34 cellular contexts compared by ENCODE assay signal in genomic region chr6:17125407-17125806, GRCh38. TPM values are rescaled to one million over a fixed set of nuclear protein-coding genes. Genes with fewer than 3 reads are reported as not detected.
"Had no signal": no experiment of that assay in that cellular context is flagged by ENCODE, and none has a peak within 500 bp of the region (broad histone marks: within the 10 kb centered on the region; RNA-seq: fewer than 3 reads in every experiment).

No MANE protein-coding gene starts in this region.

- H3K4me3 ChIP-seq: body of pancreas, esophagus squamous epithelium, gastroesophageal sphincter had no signal

- H3K4me3 Mint-ChIP-seq: activated B cell treated with CpG ODN at 0.5 μM for 24 hours; activated CD4-positive, alpha-beta memory T cell treated with anti-CD3 and anti-CD28 coated beads for 36 hours; activated CD4-positive, alpha-beta T cell treated with anti-CD3 and anti-CD28 coated beads, Interleukin-2, amount 10 ng/mL, durations not matched to agents 24 days and 14 days; activated CD8-positive, alpha-beta memory T cell treated with anti-CD3 and anti-CD28 coated beads, Interleukin-2, amount 10 ng/mL, durations not matched to agents 7 days and 5 days; activated CD8-positive, alpha-beta T cell treated with anti-CD3 and anti-CD28 coated beads, Interleukin-2, amount 10 ng/mL, durations not matched to agents 7 days and 5 days; activated naive CD8-positive, alpha-beta T cell; activated T-cell treated with anti-CD3 and anti-CD28 coated beads, Interleukin-2, amount 50 U/mL, for 72 hours; T-helper 17 cell; T-helper 2 cell treated with Interferon-gamma antibody and Interleukin-4, amounts not matched to agents 5 μg/mL and 100 μg/mL, for 36 hours had no signal

- H3K4me1 Mint-ChIP-seq: activated B cell treated with CpG ODN at 0.5 μM for 24 hours; activated CD4-positive, alpha-beta T cell treated with anti-CD3 and anti-CD28 coated beads, Interleukin-2, amount 10 ng/mL, durations not matched to agents 24 days and 14 days; activated CD8-positive, alpha-beta memory T cell treated with anti-CD3 and anti-CD28 coated beads, Interleukin-2, amount 10 ng/mL, durations not matched to agents 7 days and 5 days; T-helper 17 cell had no signal

- DNase-seq: activated B cell treated with CpG ODN at 0.5 μM for 24 hours; activated CD4-positive, alpha-beta memory T cell treated with anti-CD3 and anti-CD28 coated beads for 36 hours; activated CD4-positive, alpha-beta T cell treated with anti-CD3 and anti-CD28 coated beads, Interleukin-2, amount 10 ng/mL, durations not matched to agents 24 days and 14 days; activated CD8-positive, alpha-beta memory T cell treated with anti-CD3 and anti-CD28 coated beads, Interleukin-2, amount 10 ng/mL, durations not matched to agents 7 days and 5 days; activated CD8-positive, alpha-beta memory T cell treated with anti-CD3 and anti-CD28 coated beads, Interleukin-2, amount 50 U/mL, for 4 hours; activated CD8-positive, alpha-beta T cell treated with anti-CD3 and anti-CD28 coated beads, Interleukin-2, amount 10 ng/mL, durations not matched to agents 7 days and 5 days; activated gamma-delta T cell treated with Interleukin-2 at 50 U/mL for 16 hours; activated naive CD4-positive, alpha-beta T cell treated with anti-CD3 and anti-CD28 coated beads, Interleukin-2, amount 50 U/mL, for 16 hours; activated naive CD4-positive, alpha-beta T cell treated with Interleukin-2 at 50 U/mL for 16 hours; activated T-cell treated with anti-CD3 and anti-CD28 coated beads, Interleukin-2, amount 50 U/mL, for 1 hour; activated T-cell treated with anti-CD3 and anti-CD28 coated beads, Interleukin-2, amount 50 U/mL, for 72 hours; amniotic stem cell; aorta; body of pancreas; caudate nucleus; cortex of kidney; dermis blood vessel endothelial cell; effector CD4-positive, alpha-beta T cell; esophagus squamous epithelium; foreskin melanocyte; T-helper 1 cell; T-helper 17 cell; T1000; WERI-Rb-1 had no signal

- H3K27me3 ChIP-seq: body of pancreas, esophagus squamous epithelium had no signal

- H3K27ac ChIP-seq: body of pancreas, epithelial cell of prostate, esophagus squamous epithelium, gastroesophageal sphincter, WERI-Rb-1 had no signal

- H3K9me3 Mint-ChIP-seq: activated B cell treated with CpG ODN at 0.5 μM for 24 hours; activated CD4-positive, alpha-beta memory T cell treated with anti-CD3 and anti-CD28 coated beads for 36 hours; activated CD4-positive, alpha-beta T cell treated with anti-CD3 and anti-CD28 coated beads, Interleukin-2, amount 10 ng/mL, durations not matched to agents 24 days and 14 days; activated T-cell treated with anti-CD3 and anti-CD28 coated beads, Interleukin-2, amount 50 U/mL, for 72 hours; T-helper 2 cell treated with Interferon-gamma antibody and Interleukin-4, amounts not matched to agents 5 μg/mL and 100 μg/mL, for 36 hours had no signal

- H3K27me3 Mint-ChIP-seq: activated CD4-positive, alpha-beta T cell treated with anti-CD3 and anti-CD28 coated beads, Interleukin-2, amount 10 ng/mL, durations not matched to agents 24 days and 14 days had no signal

- H3K27ac Mint-ChIP-seq: activated B cell treated with CpG ODN at 0.5 μM for 24 hours; activated CD4-positive, alpha-beta memory T cell treated with anti-CD3 and anti-CD28 coated beads for 36 hours; activated CD4-positive, alpha-beta T cell treated with anti-CD3 and anti-CD28 coated beads, Interleukin-2, amount 10 ng/mL, durations not matched to agents 24 days and 14 days; activated CD8-positive, alpha-beta memory T cell treated with anti-CD3 and anti-CD28 coated beads, Interleukin-2, amount 10 ng/mL, durations not matched to agents 7 days and 5 days; activated CD8-positive, alpha-beta T cell treated with anti-CD3 and anti-CD28 coated beads, Interleukin-2, amount 10 ng/mL, durations not matched to agents 7 days and 5 days; activated naive CD8-positive, alpha-beta T cell; activated T-cell treated with anti-CD3 and anti-CD28 coated beads, Interleukin-2, amount 50 U/mL, for 72 hours; T-helper 17 cell; T-helper 2 cell treated with Interferon-gamma antibody and Interleukin-4, amounts not matched to agents 5 μg/mL and 100 μg/mL, for 36 hours had no signal

- H3K36me3 Mint-ChIP-seq: activated CD4-positive, alpha-beta memory T cell treated with anti-CD3 and anti-CD28 coated beads for 36 hours; activated CD8-positive, alpha-beta memory T cell treated with anti-CD3 and anti-CD28 coated beads, Interleukin-2, amount 10 ng/mL, durations not matched to agents 7 days and 5 days; activated naive CD8-positive, alpha-beta T cell had no signal

- ATAC-seq: activated CD4-positive, CD25-positive, alpha-beta regulatory T cell treated with anti-CD3 and anti-CD28 coated beads, Interleukin-2, amount 50 U/mL, for 24 hours; activated CD8-positive, alpha-beta memory T cell treated with anti-CD3 and anti-CD28 coated beads, Interleukin-2, amount 10 ng/mL, durations not matched to agents 7 days and 5 days; activated CD8-positive, alpha-beta T cell treated with anti-CD3 and anti-CD28 coated beads, Interleukin-2, amount 10 ng/mL, durations not matched to agents 7 days and 5 days; activated T-cell treated with anti-CD3 and anti-CD28 coated beads, Interleukin-2, amount 50 U/mL, for 72 hours; body of pancreas; gastroesophageal sphincter; T-helper 17 cell had no signal

- H3K9me3 ChIP-seq: body of pancreas, esophagus squamous epithelium, gastroesophageal sphincter had no signal

- H3K36me3 ChIP-seq: esophagus squamous epithelium, gastroesophageal sphincter, WERI-Rb-1 had no signal

- H3K4me1 ChIP-seq: body of pancreas, esophagus squamous epithelium, gastroesophageal sphincter had no signal

RNA-seq across cellular contexts. Expression of gene STMND1, which starts 23.6 kb away (rescaled TPM):
- total RNA-seq: activated B cell treated with CpG ODN at 0.5 μM for 24 hours; activated CD4-positive, alpha-beta memory T cell treated with anti-CD3 and anti-CD28 coated beads for 36 hours; activated CD4-positive, alpha-beta T cell treated with anti-CD3 and anti-CD28 coated beads, Interleukin-2, amount 10 ng/mL, durations not matched to agents 24 days and 14 days; activated CD8-positive, alpha-beta memory T cell treated with anti-CD3 and anti-CD28 coated beads for 36 hours; activated CD8-positive, alpha-beta memory T cell treated with anti-CD3 and anti-CD28 coated beads, Interleukin-2, amount 10 ng/mL, durations not matched to agents 7 days and 5 days; activated CD8-positive, alpha-beta T cell treated with anti-CD3 and anti-CD28 coated beads, Interleukin-2, amount 10 ng/mL, durations not matched to agents 7 days and 5 days; activated T-cell treated with anti-CD3 and anti-CD28 coated beads, Interleukin-2, amount 50 U/mL, for 72 hours; aorta; chondrocyte; dermis blood vessel endothelial cell; endothelial cell of umbilical vein; esophagus squamous epithelium; fibroblast of lung; gastroesophageal sphincter; glomerular endothelial cell; T-helper 17 cell had no signal
- polyA plus RNA-seq: aorta, endothelial cell of umbilical vein had no signal
